8 cellular contexts compared by ENCODE assay signal in the genomic region with DNA sequence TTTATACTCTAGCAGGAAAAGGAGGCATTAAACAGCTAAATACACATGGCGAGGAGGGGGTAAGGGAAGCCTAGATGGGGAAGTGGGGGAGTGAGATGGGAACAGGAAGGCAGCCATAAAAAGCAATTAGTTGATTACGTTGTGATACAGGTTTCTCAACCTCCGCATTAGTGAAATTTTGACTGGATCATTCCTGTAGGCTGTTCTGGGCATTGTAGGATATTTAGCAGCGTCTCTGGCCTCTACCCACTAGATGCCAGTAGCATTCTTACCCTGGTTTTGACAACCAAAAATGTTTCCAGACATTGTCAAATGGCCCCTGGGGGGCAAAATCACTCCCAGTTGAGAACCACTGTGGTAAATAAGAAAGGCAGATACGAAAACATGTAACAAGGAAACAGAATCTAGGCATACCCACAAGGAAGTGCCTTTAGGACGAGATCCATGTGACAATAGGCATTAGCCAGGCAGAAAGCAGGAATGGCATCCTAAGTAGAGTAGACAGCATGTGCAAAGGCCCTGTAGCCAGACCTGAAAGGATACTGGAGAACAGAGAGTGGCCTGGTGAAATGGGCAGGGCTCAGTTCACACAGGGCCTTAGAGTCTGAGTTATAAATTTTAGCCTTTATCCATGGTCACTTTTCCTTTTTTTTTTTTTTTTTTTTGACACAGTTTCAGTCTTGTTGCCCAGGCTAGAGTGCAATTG. TPM values are rescaled to one million over a fixed set of nuclear protein-coding genes. Genes with fewer than 3 reads are reported as not detected.
DNase-seq lines count a peak whose midpoint lies in the region; TF ChIP-seq lines count a peak whose summit lies in the region.

No MANE protein-coding gene starts in this region.

- intact Hi-C loops in dendritic cell treated with granulocyte-macrophage colony-stimulating factor and Interleukin-4, amounts not matched to agents 40 ng/mL and 50 ng/mL, for 4 days (cut with micrococcal nuclease), result no loop called here

- H3K4me3 Mint-ChIP-seq in dendritic cell treated with granulocyte-macrophage colony-stimulating factor and Interleukin-4, amounts not matched to agents 40 ng/mL and 50 ng/mL, for 4 days, result peak overlapping the region; percentile 89
- H3K4me3 Mint-ChIP-seq in osteocyte (ENCODE audit: unreplicated experiment), result peak overlapping the region; percentile 72
- H3K4me3 Mint-ChIP-seq in glutamatergic neuron (ENCODE audit: unreplicated experiment), result no peak overlapping the region

- H3K27me3 Mint-ChIP-seq in dendritic cell treated with granulocyte-macrophage colony-stimulating factor and Interleukin-4, amounts not matched to agents 40 ng/mL and 50 ng/mL, for 4 days, result no peaks in the 10 kb centered on the region
- H3K27me3 Mint-ChIP-seq in osteocyte (ENCODE audit: unreplicated experiment) (no peaks in the 10 kb centered on the region), glutamatergic neuron (ENCODE audit: unreplicated experiment) (no peaks in the 10 kb centered on the region)

- H3K27ac Mint-ChIP-seq in dendritic cell treated with granulocyte-macrophage colony-stimulating factor and Interleukin-4, amounts not matched to agents 40 ng/mL and 50 ng/mL, for 4 days, result peak overlapping the region; percentile 93
- peak overlapping the region; percentile 88 for H3K27ac Mint-ChIP-seq in osteocyte (ENCODE audit: unreplicated experiment)
- H3K27ac Mint-ChIP-seq in glutamatergic neuron (ENCODE audit: unreplicated experiment), result no peak overlapping the region

- peaks cover 6% of the 10 kb centered on the region for H3K36me3 Mint-ChIP-seq in dendritic cell treated with granulocyte-macrophage colony-stimulating factor and Interleukin-4, amounts not matched to agents 40 ng/mL and 50 ng/mL, for 4 days (ENCODE audit: low read depth)
- no peaks in the 10 kb centered on the region for H3K36me3 Mint-ChIP-seq in osteocyte (ENCODE audit: unreplicated experiment)
- no peaks in the 10 kb centered on the region for H3K36me3 Mint-ChIP-seq in glutamatergic neuron (ENCODE audit: unreplicated experiment)

- peaks cover 37% of the 10 kb centered on the region for H3K4me1 Mint-ChIP-seq in dendritic cell treated with granulocyte-macrophage colony-stimulating factor and Interleukin-4, amounts not matched to agents 40 ng/mL and 50 ng/mL, for 4 days (ENCODE audit: low read depth)
- H3K4me1 Mint-ChIP-seq in osteocyte (ENCODE audit: unreplicated experiment) (peaks cover 8% of the 10 kb centered on the region), glutamatergic neuron (ENCODE audit: low read depth, unreplicated experiment) (no peaks in the 10 kb centered on the region)

- peak; percentile 26 for DNase-seq in ELR (ENCODE audit: low read depth)
- peak; percentile 42 to 78 for DNase-seq in NOMO-1 (lab: John Stamatoyannopoulos, UW; ENCODE audit: unreplicated experiment in 2 of 2)
- no peak for DNase-seq in osteocyte (ENCODE audit: extremely low spot score, unreplicated experiment)
- no peak for DNase-seq in NK-92 treated with Interleukin-12 subunit alpha and Interleukin-12 subunit beta, amount 100 ng/mL, for 24 hours (lab: John Stamatoyannopoulos, UW)
- no peak for DNase-seq in NCI-H510A treated with DMSO at 0.1 percent for 48 hours (lab: John Stamatoyannopoulos, UW)
- DNase-seq in glutamatergic neuron, result no peak
- DNase-seq in HuH-7.5 (ENCODE audit: low spot score), result no peak

- no peaks in the 10 kb centered on the region for H3K9me3 Mint-ChIP-seq in dendritic cell treated with granulocyte-macrophage colony-stimulating factor and Interleukin-4, amounts not matched to agents 40 ng/mL and 50 ng/mL, for 4 days
- H3K9me3 Mint-ChIP-seq in osteocyte (ENCODE audit: unreplicated experiment), result no peaks in the 10 kb centered on the region
- H3K9me3 Mint-ChIP-seq in glutamatergic neuron (ENCODE audit: unreplicated experiment), result peaks cover 2% of the 10 kb centered on the region

- TF ChIP-seq CTCF in osteocyte (IDR thresholded peaks at IDR 0.05), result no peak
- TF ChIP-seq CTCF in glutamatergic neuron (IDR thresholded peaks at IDR 0.05; ENCODE audit: partially characterized antibody, unreplicated experiment), result no peak

RNA-seq across cellular contexts. Expression of a gene that starts 25.8 kb away (rescaled TPM):
- total RNA-seq in osteocyte, result 28.7 and 29.1 TPM in 2 replicates
- 47.5 TPM for total RNA-seq in glutamatergic neuron (ENCODE audit: unreplicated experiment)

Comparison
In these comparisons a context has a peak if more than half of its experiments do, and no peak if none do; other contexts are left out.
1. DNase-seq: peak in ELR (single experiment) and NOMO-1 (2 of 2); none in osteocyte (single experiment), NK-92 treated with Interleukin-12 subunit alpha and Interleukin-12 subunit beta, amount 100 ng/mL, for 24 hours (single experiment), NCI-H510A treated with DMSO at 0.1 percent for 48 hours (single experiment), glutamatergic neuron (single experiment) and HuH-7.5 (single experiment).